In genomic region chr1:166113630-166114029, GRCh38 we compare ENCODE assay signal across 37 cellular contexts. TPM values are rescaled to one million over a fixed set of nuclear protein-coding genes. Genes with fewer than 3 reads are reported as not detected.
"Had no signal": no experiment of that assay in that cellular context is flagged by ENCODE, and none has a peak within 500 bp of the region (broad histone marks: within the 10 kb centered on the region; RNA-seq: fewer than 3 reads in every experiment).

No MANE protein-coding gene starts in this region.

- H3K36me3 ChIP-seq: adrenal gland, ascending aorta, brain microvascular endothelial cell, breast epithelium, cardiac muscle cell had no signal

- H3K4me1 ChIP-seq: adrenal gland, ascending aorta, body of pancreas, breast epithelium had no signal

- H3K9me3 ChIP-seq: adrenal gland, ascending aorta, body of pancreas, breast epithelium had no signal

- H3K4me3 ChIP-seq: adrenal gland, ascending aorta, body of pancreas, breast epithelium, cardiac muscle cell had no signal

- H3K36me3 Mint-ChIP-seq: activated naive CD4-positive, alpha-beta T cell treated with anti-CD3 and anti-CD28 coated beads, Interleukin-2, amount 10 ng/mL, durations not matched to agents 7 days and 5 days; activated naive CD4-positive, alpha-beta T cell treated with anti-CD3 and anti-CD28 coated beads, Interleukin-2, amount 50 U/mL, for 24 hours; activated naive CD4-positive, alpha-beta T cell treated with anti-CD3 and anti-CD28 coated beads, Interleukin-2, amount 50 U/mL, for 72 hours; activated naive CD8-positive, alpha-beta T cell; activated naive CD8-positive, alpha-beta T cell treated with anti-CD3 and anti-CD28 coated beads for 36 hours; activated naive CD8-positive, alpha-beta T cell treated with anti-CD3 and anti-CD28 coated beads, Interleukin-2, amount 10 ng/mL, durations not matched to agents 7 days and 5 days; brain had no signal

- H3K27me3 ChIP-seq: adrenal gland, ascending aorta, body of pancreas, brain microvascular endothelial cell, breast epithelium, cardiac muscle cell had no signal

- H3K27ac ChIP-seq: adrenal gland, ascending aorta, body of pancreas, brain microvascular endothelial cell, breast epithelium, cardiac muscle cell had no signal

- H3K4me1 Mint-ChIP-seq: activated naive CD4-positive, alpha-beta T cell treated with anti-CD3 and anti-CD28 coated beads, Interleukin-2, amount 10 ng/mL, durations not matched to agents 7 days and 5 days; activated naive CD4-positive, alpha-beta T cell treated with anti-CD3 and anti-CD28 coated beads, Interleukin-2, amount 50 U/mL, for 24 hours; activated naive CD8-positive, alpha-beta T cell treated with anti-CD3 and anti-CD28 coated beads for 36 hours; activated naive CD8-positive, alpha-beta T cell treated with anti-CD3 and anti-CD28 coated beads, Interleukin-2, amount 10 ng/mL, durations not matched to agents 7 days and 5 days; activated naive CD8-positive, alpha-beta T cell treated with anti-CD3 and anti-CD28 coated beads, Interleukin-2, amount 50 U/mL, for 24 hours; activated T-helper 17 cell treated with anti-CD3 and anti-CD28 coated beads, Interleukin-2, amount 50 U/mL, for 72 hours; brain; central memory CD8-positive, alpha-beta T cell had no signal

- DNase-seq: activated effector memory CD4-positive, alpha-beta T cell treated with anti-CD3 and anti-CD28 coated beads, Interleukin-2, amount 50 U/mL, for 16 hours; activated effector memory CD4-positive, alpha-beta T cell treated with Interleukin-2 at 50 U/mL for 16 hours; activated gamma-delta T cell; activated gamma-delta T cell treated with Interleukin-2 at 50 U/mL for 16 hours; activated naive CD4-positive, alpha-beta T cell; activated naive CD4-positive, alpha-beta T cell treated with anti-CD3 and anti-CD28 coated beads for 36 hours; activated naive CD4-positive, alpha-beta T cell treated with anti-CD3 and anti-CD28 coated beads, Interleukin-2, amount 10 ng/mL, durations not matched to agents 7 days and 5 days; activated naive CD4-positive, alpha-beta T cell treated with anti-CD3 and anti-CD28 coated beads, Interleukin-2, amount 50 U/mL, for 16 hours; activated naive CD4-positive, alpha-beta T cell treated with Interleukin-2 at 50 U/mL for 16 hours; activated naive CD8-positive, alpha-beta T cell treated with anti-CD3 and anti-CD28 coated beads for 36 hours; activated naive CD8-positive, alpha-beta T cell treated with anti-CD3 and anti-CD28 coated beads, Interleukin-2, amount 10 ng/mL, durations not matched to agents 7 days and 5 days; activated naive CD8-positive, alpha-beta T cell treated with anti-CD3 and anti-CD28 coated beads, Interleukin-2, amount 50 U/mL, for 24 hours; activated T-cell treated with anti-CD3 and anti-CD28 coated beads for 4 hours; activated T-cell treated with anti-CD3 and anti-CD28 coated beads, Interleukin-2, amount 50 U/mL, for 1 hour; activated T-cell treated with anti-CD3 and anti-CD28 coated beads, Interleukin-2, amount 50 U/mL, for 24 hours; activated T-cell treated with anti-CD3 and anti-CD28 coated beads, Interleukin-2, amount 50 U/mL, for 4 hours; activated T-cell treated with anti-CD3 and anti-CD28 coated beads, Interleukin-2, amount 50 U/mL, for 48 hours; activated T-cell treated with anti-CD3 and anti-CD28 coated beads, Interleukin-2, amount 50 U/mL, for 72 hours; adrenal gland; amygdala; aorta; body of pancreas; brain microvascular endothelial cell; caudate nucleus; central memory CD4-positive, alpha-beta T cell; cerebellar nuclear complex had no signal

- H3K9me3 Mint-ChIP-seq: activated naive CD4-positive, alpha-beta T cell treated with anti-CD3 and anti-CD28 coated beads for 36 hours; activated naive CD4-positive, alpha-beta T cell treated with anti-CD3 and anti-CD28 coated beads, Interleukin-2, amount 10 ng/mL, durations not matched to agents 7 days and 5 days; activated naive CD4-positive, alpha-beta T cell treated with anti-CD3 and anti-CD28 coated beads, Interleukin-2, amount 50 U/mL, for 24 hours; activated naive CD4-positive, alpha-beta T cell treated with anti-CD3 and anti-CD28 coated beads, Interleukin-2, amount 50 U/mL, for 72 hours; activated naive CD8-positive, alpha-beta T cell treated with anti-CD3 and anti-CD28 coated beads for 36 hours; activated naive CD8-positive, alpha-beta T cell treated with anti-CD3 and anti-CD28 coated beads, Interleukin-2, amount 10 ng/mL, durations not matched to agents 7 days and 5 days; activated naive CD8-positive, alpha-beta T cell treated with anti-CD3 and anti-CD28 coated beads, Interleukin-2, amount 50 U/mL, for 24 hours; activated T-cell treated with anti-CD3 and anti-CD28 coated beads, Interleukin-2, amount 50 U/mL, for 24 hours; activated T-cell treated with anti-CD3 and anti-CD28 coated beads, Interleukin-2, amount 50 U/mL, for 4 hours; activated T-cell treated with anti-CD3 and anti-CD28 coated beads, Interleukin-2, amount 50 U/mL, for 72 hours; activated T-helper 1 cell treated with anti-CD3 and anti-CD28 coated beads, Interleukin-12 subunit alpha, Interleukin-12 subunit beta, Interleukin-2, Interleukin-4 antibody, amounts not matched to agents 30 ng/mL and 10 ng/mL and 1 ng/mL, durations not matched to agents 14 hours and 24 hours and 36 hours; activated T-helper 17 cell treated with anti-CD3 and anti-CD28 coated beads, Interleukin-2, amount 50 U/mL, for 72 hours; activated T-helper 2 cell treated with anti-CD3 and anti-CD28 coated beads, Interferon-gamma antibody, Interleukin-2, Interleukin-4, amounts not matched to agents 10 μg/mL and 5 μg/mL and 100 μg/mL, durations not matched to agents 14 hours and 24 hours and 36 hours; brain; central memory CD8-positive, alpha-beta T cell had no signal

- H3K27ac Mint-ChIP-seq: activated naive CD4-positive, alpha-beta T cell treated with anti-CD3 and anti-CD28 coated beads for 36 hours; activated naive CD4-positive, alpha-beta T cell treated with anti-CD3 and anti-CD28 coated beads, Interleukin-2, amount 10 ng/mL, durations not matched to agents 7 days and 5 days; activated naive CD4-positive, alpha-beta T cell treated with anti-CD3 and anti-CD28 coated beads, Interleukin-2, amount 50 U/mL, for 24 hours; activated naive CD4-positive, alpha-beta T cell treated with anti-CD3 and anti-CD28 coated beads, Interleukin-2, amount 50 U/mL, for 72 hours; activated naive CD8-positive, alpha-beta T cell; activated naive CD8-positive, alpha-beta T cell treated with anti-CD3 and anti-CD28 coated beads for 36 hours; activated naive CD8-positive, alpha-beta T cell treated with anti-CD3 and anti-CD28 coated beads, Interleukin-2, amount 10 ng/mL, durations not matched to agents 7 days and 5 days; activated naive CD8-positive, alpha-beta T cell treated with anti-CD3 and anti-CD28 coated beads, Interleukin-2, amount 50 U/mL, for 24 hours; activated T-cell treated with anti-CD3 and anti-CD28 coated beads, Interleukin-2, amount 50 U/mL, for 24 hours; activated T-cell treated with anti-CD3 and anti-CD28 coated beads, Interleukin-2, amount 50 U/mL, for 72 hours; activated T-helper 1 cell treated with anti-CD3 and anti-CD28 coated beads, Interleukin-12 subunit alpha, Interleukin-12 subunit beta, Interleukin-2, Interleukin-4 antibody, amounts not matched to agents 30 ng/mL and 10 ng/mL and 1 ng/mL, durations not matched to agents 14 hours and 24 hours and 36 hours; activated T-helper 17 cell treated with anti-CD3 and anti-CD28 coated beads, Interleukin-2, amount 50 U/mL, for 72 hours; activated T-helper 2 cell treated with anti-CD3 and anti-CD28 coated beads, Interferon-gamma antibody, Interleukin-2, Interleukin-4, amounts not matched to agents 10 μg/mL and 5 μg/mL and 100 μg/mL, durations not matched to agents 14 hours and 24 hours and 36 hours; brain had no signal

- ATAC-seq: activated naive CD4-positive, alpha-beta T cell treated with anti-CD3 and anti-CD28 coated beads, Interleukin-2, amount 50 U/mL, for 72 hours; activated naive CD8-positive, alpha-beta T cell treated with anti-CD3 and anti-CD28 coated beads, Interleukin-2, amount 50 U/mL, for 24 hours; activated T-cell treated with anti-CD3 and anti-CD28 coated beads, Interleukin-2, amount 50 U/mL, for 4 hours; activated T-cell treated with anti-CD3 and anti-CD28 coated beads, Interleukin-2, amount 50 U/mL, for 72 hours; activated T-helper 17 cell treated with anti-CD3 and anti-CD28 coated beads, Interleukin-2, amount 50 U/mL, for 72 hours; body of pancreas had no signal

- H3K4me3 Mint-ChIP-seq: activated naive CD4-positive, alpha-beta T cell treated with anti-CD3 and anti-CD28 coated beads for 36 hours; activated naive CD4-positive, alpha-beta T cell treated with anti-CD3 and anti-CD28 coated beads, Interleukin-2, amount 10 ng/mL, durations not matched to agents 7 days and 5 days; activated naive CD4-positive, alpha-beta T cell treated with anti-CD3 and anti-CD28 coated beads, Interleukin-2, amount 50 U/mL, for 24 hours; activated naive CD8-positive, alpha-beta T cell; activated naive CD8-positive, alpha-beta T cell treated with anti-CD3 and anti-CD28 coated beads for 36 hours; activated naive CD8-positive, alpha-beta T cell treated with anti-CD3 and anti-CD28 coated beads, Interleukin-2, amount 10 ng/mL, durations not matched to agents 7 days and 5 days; activated naive CD8-positive, alpha-beta T cell treated with anti-CD3 and anti-CD28 coated beads, Interleukin-2, amount 50 U/mL, for 24 hours; activated T-cell treated with anti-CD3 and anti-CD28 coated beads, Interleukin-2, amount 50 U/mL, for 24 hours; activated T-cell treated with anti-CD3 and anti-CD28 coated beads, Interleukin-2, amount 50 U/mL, for 4 hours; activated T-cell treated with anti-CD3 and anti-CD28 coated beads, Interleukin-2, amount 50 U/mL, for 72 hours; activated T-helper 1 cell treated with anti-CD3 and anti-CD28 coated beads, Interleukin-12 subunit alpha, Interleukin-12 subunit beta, Interleukin-2, Interleukin-4 antibody, amounts not matched to agents 30 ng/mL and 10 ng/mL and 1 ng/mL, durations not matched to agents 14 hours and 24 hours and 36 hours; activated T-helper 17 cell treated with anti-CD3 and anti-CD28 coated beads, Interleukin-2, amount 50 U/mL, for 72 hours; brain; central memory CD8-positive, alpha-beta T cell had no signal

RNA-seq across cellular contexts. Expression of gene FAM78B, which starts 53.2 kb away (rescaled TPM):
- total RNA-seq: activated naive CD8-positive, alpha-beta T cell treated with anti-CD3 and anti-CD28 coated beads, Interleukin-2, amount 10 ng/mL, durations not matched to agents 7 days and 5 days; ascending aorta had no signal
